ENCODE assay signal across 1 cellular context in the genomic region with DNA sequence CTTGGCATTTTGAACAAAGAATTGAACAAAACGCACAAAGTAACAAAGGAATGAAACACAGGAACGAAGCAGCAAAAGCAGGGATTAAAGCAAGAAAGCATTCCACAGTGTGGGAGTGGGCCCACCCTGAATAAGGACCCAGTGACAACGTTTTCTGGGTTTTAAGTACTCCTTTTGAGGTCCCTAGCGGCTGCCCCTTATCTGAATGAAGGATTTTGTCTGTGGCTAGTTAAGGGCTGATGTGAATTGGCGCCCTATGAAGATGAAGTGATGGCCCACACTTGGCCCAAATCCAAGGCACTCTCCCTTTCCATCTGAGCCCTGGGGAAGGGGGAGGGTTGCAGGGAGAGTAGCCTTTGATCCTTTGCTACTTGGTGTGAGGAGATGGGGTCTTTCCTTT.
TF ChIP-seq lines count a peak whose summit lies in the region.

No MANE protein-coding gene starts in this region.

TF ChIP-seq in WTC11, 78 proteins besides CTCF, POLR2A, EP300 and RAD21 (continued from another document):
- TF ChIP-seq, protein P1, sequence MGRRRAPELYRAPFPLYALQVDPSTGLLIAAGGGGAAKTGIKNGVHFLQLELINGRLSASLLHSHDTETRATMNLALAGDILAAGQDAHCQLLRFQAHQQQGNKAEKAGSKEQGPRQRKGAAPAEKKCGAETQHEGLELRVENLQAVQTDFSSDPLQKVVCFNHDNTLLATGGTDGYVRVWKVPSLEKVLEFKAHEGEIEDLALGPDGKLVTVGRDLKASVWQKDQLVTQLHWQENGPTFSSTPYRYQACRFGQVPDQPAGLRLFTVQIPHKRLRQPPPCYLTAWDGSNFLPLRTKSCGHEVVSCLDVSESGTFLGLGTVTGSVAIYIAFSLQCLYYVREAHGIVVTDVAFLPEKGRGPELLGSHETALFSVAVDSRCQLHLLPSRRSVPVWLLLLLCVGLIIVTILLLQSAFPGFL (CRISPR knock-in tag; IDR thresholded peaks at IDR 0.05; ENCODE audit: borderline replicate concordance): no peak
